ENCODE assay signal across 8 cellular contexts in the genomic region with DNA sequence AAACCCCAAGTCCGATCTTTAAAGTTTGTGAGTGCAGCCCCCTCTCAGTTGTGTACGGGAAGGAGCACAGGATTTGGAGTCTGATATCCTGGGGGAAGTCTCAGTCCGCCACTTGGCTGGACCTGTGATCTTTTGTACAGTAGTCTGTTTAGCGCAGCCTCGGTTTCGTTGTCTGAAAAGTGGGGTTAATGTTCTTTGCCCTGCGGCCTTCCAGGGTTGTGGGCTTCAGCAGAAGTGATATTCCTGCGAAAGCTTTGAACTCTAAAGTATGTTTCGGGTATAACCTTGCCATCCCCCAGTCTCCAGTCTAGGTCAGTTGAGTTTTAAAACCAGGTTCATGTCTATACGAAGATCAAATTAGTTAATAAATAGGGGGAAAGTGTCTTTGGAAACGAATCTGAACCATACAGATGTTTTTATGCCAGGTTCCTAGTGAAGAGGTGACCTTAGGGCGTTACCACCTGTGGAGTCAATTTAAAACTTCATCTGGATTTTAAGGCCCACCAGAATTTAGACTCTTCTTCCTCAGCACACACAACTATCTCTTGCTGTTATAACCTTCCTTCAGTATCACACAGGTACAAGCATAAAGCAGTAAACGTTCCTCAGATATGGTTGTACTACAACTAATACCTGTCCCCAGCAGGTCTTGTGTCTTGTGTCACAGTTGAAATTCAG. TPM values are rescaled to one million over a fixed set of nuclear protein-coding genes. Genes with fewer than 3 reads are reported as not detected.
DNase-seq lines count a peak whose midpoint lies in the region; TF ChIP-seq lines count a peak whose summit lies in the region.

No MANE protein-coding gene starts in this region.

- no peaks in the 10 kb centered on the region for H3K36me3 ChIP-seq in HUES48 (ENCODE audit: control insufficient read depth, insufficient read depth, low read length)

- peak overlapping the region; percentile 96 for H3K27ac Mint-ChIP-seq in chondrocyte (ENCODE audit: unreplicated experiment)

- H3K4me3 ChIP-seq in HUES48 (ENCODE audit: low read depth, low read length) (peak overlapping the region; percentile 89), mononuclear cell (ENCODE audit: low read length) (peak overlapping the region; percentile 86)

- H3K4me1 ChIP-seq in HUES48 (ENCODE audit: control insufficient read depth, insufficient read depth, low read length), result no peaks in the 10 kb centered on the region
- peaks cover 44% of the 10 kb centered on the region for H3K4me1 ChIP-seq in mononuclear cell (ENCODE audit: insufficient read depth, low read length)

- peak; percentile 15 for DNase-seq in DMS53 treated with DMSO at 0.1 percent for 48 hours (lab: John Stamatoyannopoulos, UW; ENCODE audit: unreplicated experiment)
- DNase-seq in DMS53 (lab: John Stamatoyannopoulos, UW), result no peak
- no peak for DNase-seq in chondrocyte (ENCODE audit: low spot score)
- DNase-seq in foreskin melanocyte, result no peak
- no peak for DNase-seq in UCSD-AML1 (lab: John Stamatoyannopoulos, UW; ENCODE audit: unreplicated experiment)
- no peak for DNase-seq in hepatic stellate cell (ENCODE audit: low spot score)

- H3K9me3 ChIP-seq in HUES48 (ENCODE audit: control insufficient read depth, insufficient read depth, low read length) (no peaks in the 10 kb centered on the region), mononuclear cell (ENCODE audit: low read depth, low read length) (no peaks in the 10 kb centered on the region)

- TF ChIP-seq CTCF in chondrocyte (IDR thresholded peaks at IDR 0.05), result no peak

- H3K9ac ChIP-seq in HUES48 (ENCODE audit: low read depth, low read length), result peak overlapping the region; percentile 73

- H3K4me1 Mint-ChIP-seq in chondrocyte (ENCODE audit: low read depth), result peaks cover 28% of the 10 kb centered on the region

- H3K9me3 Mint-ChIP-seq in chondrocyte (ENCODE audit: low read depth), result peaks cover 10% of the 10 kb centered on the region

- peaks cover 1% of the 10 kb centered on the region for H3K36me3 Mint-ChIP-seq in chondrocyte (ENCODE audit: low read depth)

- no peaks in the 10 kb centered on the region for H3K27me3 ChIP-seq in HUES48 (ENCODE audit: control insufficient read depth, insufficient read depth, low read length)
- no peaks in the 10 kb centered on the region for H3K27me3 ChIP-seq in mononuclear cell (ENCODE audit: insufficient read depth, low read length)

- H3K27me3 Mint-ChIP-seq in chondrocyte (ENCODE audit: low read depth), result no peaks in the 10 kb centered on the region

- peak overlapping the region; percentile 90 for H3K4me3 Mint-ChIP-seq in chondrocyte (ENCODE audit: unreplicated experiment)

- H3K27ac ChIP-seq in HUES48 (ENCODE audit: low read depth, low read length), result peak overlapping the region; percentile 93

RNA-seq across cellular contexts. Expression of gene R3HCC1L, which starts 0.9 kb away (rescaled TPM):
- total RNA-seq in chondrocyte, result 9.1 to 9.9 TPM (median 9.8 TPM) in 3 replicates
- 32.8 TPM for total RNA-seq in mononuclear cell
